In genomic region chr4:87839309-87839946, GRCh38 we compare ENCODE assay signal across 8 cellular contexts. TPM values are rescaled to one million over a fixed set of nuclear protein-coding genes. Genes with fewer than 3 reads are reported as not detected.
DNase-seq lines count a peak whose midpoint lies in the region; ATAC-seq and TF ChIP-seq lines count a peak whose summit lies in the region.

No MANE protein-coding gene starts in this region.

- no peak overlapping the region for H2AFZ ChIP-seq in fibroblast of lung (ENCODE audit: low read length)

- H3K4me3 ChIP-seq in RWPE2 (ENCODE audit: severe bottlenecking) (no peak overlapping the region), fibroblast of lung (replicated peaks in 1 of 4; ENCODE audit: control extremely low read depth in 1 of 4, insufficient read depth in 1 of 4, low read depth in 3 of 4, low read length in 4 of 4) (no peak overlapping the region), neutrophil (ENCODE audit: low read depth in 1 of 2, low read length in 1 of 2) (no peak overlapping the region)

- no peaks in the 10 kb centered on the region for H4K20me1 ChIP-seq in fibroblast of lung (ENCODE audit: control insufficient read depth, extremely low read depth, insufficient read depth, low read length)

- H3K4me2 ChIP-seq in fibroblast of lung (ENCODE audit: extremely low read depth, insufficient read depth, low read length), result no peak overlapping the region

- no peaks in the 10 kb centered on the region for H3K79me2 ChIP-seq in fibroblast of lung (ENCODE audit: control insufficient read depth, insufficient read depth, low read length)

- ATAC-seq in Right ventricle myocardium inferior, result peak; percentile 56
- ATAC-seq in HG02981 (IDR thresholded peaks at IDR 0.05; ENCODE audit: unreplicated experiment), result peak; percentile 84
- ATAC-seq in RWPE2 (ENCODE audit: low read depth), result no peak
- ATAC-seq in GM18858 (IDR thresholded peaks at IDR 0.05; ENCODE audit: unreplicated experiment), result no peak

- DNase-seq in Right ventricle myocardium inferior (ENCODE audit: missing footprints) (peak; percentile 73), cardiac septum (ENCODE audit: low spot score) (no peak), RWPE2 (ENCODE audit: low spot score) (no peak), fibroblast of lung (ENCODE audit: low read depth in 2 of 2) (peak; percentile 37 to 65)
- DNase-seq in activated CD8-positive, alpha-beta memory T cell treated with anti-CD3 and anti-CD28 coated beads, Interleukin-2, amount 50 U/mL, for 4 hours, result no peak

- H3K36me3 ChIP-seq in RWPE2 (ENCODE audit: low read depth), result no peaks in the 10 kb centered on the region
- H3K36me3 ChIP-seq in fibroblast of lung (ENCODE audit: control insufficient read depth, insufficient read depth, low read length), result no peaks in the 10 kb centered on the region
- no peaks in the 10 kb centered on the region for H3K36me3 ChIP-seq in neutrophil

- H3K4me1 ChIP-seq in RWPE2 (ENCODE audit: insufficient read depth, poor library complexity, severe bottlenecking) (peaks cover 5% of the 10 kb centered on the region), fibroblast of lung (ENCODE audit: control insufficient read depth, extremely low read depth, insufficient read depth, low read length) (no peaks in the 10 kb centered on the region), neutrophil (ENCODE audit: control insufficient read depth in 1 of 2, insufficient read depth in 1 of 2, low read depth in 1 of 2, low read length in 1 of 2) (no peaks in the 10 kb centered on the region)

- H3K27ac ChIP-seq in RWPE2 (ENCODE audit: poor library complexity, severe bottlenecking), result no peak overlapping the region
- no peak overlapping the region for H3K27ac ChIP-seq in fibroblast of lung (ENCODE audit: insufficient read depth, low read length)
- H3K27ac ChIP-seq in neutrophil, result no peak overlapping the region

- intact Hi-C loops in Right ventricle myocardium inferior (cut with DNase I) (loop anchor here (2.0 kb wide), 2 partner anchors 161 to 295 kb away; no protein-coding TSS in a partner anchor), cardiac septum (cut with DNase I) (loop anchor here (1.0 kb wide), 1 partner anchor 160 kb away; no protein-coding TSS in a partner anchor)

- H3K9me3 ChIP-seq in RWPE2 (ENCODE audit: severe bottlenecking) (no peaks in the 10 kb centered on the region), fibroblast of lung (ENCODE audit: control insufficient read depth, insufficient read depth, low read depth, low read length) (no peaks in the 10 kb centered on the region), neutrophil (no peaks in the 10 kb centered on the region)

- H3K9ac ChIP-seq in fibroblast of lung (ENCODE audit: insufficient read depth, low read length), result no peak overlapping the region

- H3K27me3 ChIP-seq in RWPE2 (ENCODE audit: insufficient read depth, poor library complexity, severe bottlenecking) (no peaks in the 10 kb centered on the region), fibroblast of lung (ENCODE audit: control insufficient read depth, insufficient read depth, low read length) (no peaks in the 10 kb centered on the region), neutrophil (peaks cover 10% of the 10 kb centered on the region)

- TF ChIP-seq CTCF in RWPE2 (IDR thresholded peaks at IDR 0.05; ENCODE audit: poor library complexity, severe bottlenecking) (peak; percentile 82), fibroblast of lung (conservative IDR thresholded peaks at IDR 0.05 in 1 of 2, IDR thresholded peaks at IDR 0.05 in 1 of 2; ENCODE audit: low read depth in 1 of 2, low read length in 2 of 2) (peak; percentile 70 to 76), neutrophil (IDR thresholded peaks at IDR 0.05) (peak; percentile 53)

RNA-seq across cellular contexts. Expression of gene MEPE, which starts 6.7 kb away (rescaled TPM):
- total RNA-seq in Right ventricle myocardium inferior (not detected), cardiac septum (not detected), fibroblast of lung (not detected in 2 replicates)
- not detected in 2 replicates for polyA plus RNA-seq in fibroblast of lung
- polyA plus RNA-seq in fibroblast of lung (2012), result not detected in 2 replicates
- not detected in 2 replicates for polyA minus RNA-seq in fibroblast of lung (ENCODE audit: low replicate concordance)

RNA-seq across cellular contexts. Expression of gene IBSP, which starts 40.1 kb away (rescaled TPM):
- total RNA-seq in Right ventricle myocardium inferior (not detected), cardiac septum (not detected), fibroblast of lung (not detected in 2 replicates)
- polyA plus RNA-seq in fibroblast of lung, result not detected in 2 replicates
- not detected in 2 replicates for polyA plus RNA-seq in fibroblast of lung (2012)
- not detected in 2 replicates for polyA minus RNA-seq in fibroblast of lung (ENCODE audit: low replicate concordance)

Comparison
In these comparisons a context has a peak if more than half of its experiments do, and no peak if none do; other contexts are left out.
1. DNase-seq: peak in Right ventricle myocardium inferior (single experiment) and fibroblast of lung (2 of 2); none in cardiac septum (single experiment), RWPE2 (single experiment) and activated CD8-positive, alpha-beta memory T cell treated with anti-CD3 and anti-CD28 coated beads, Interleukin-2, amount 50 U/mL, for 4 hours (single experiment).
2. ATAC-seq: peak in Right ventricle myocardium inferior (single experiment) and HG02981 (single experiment); none in RWPE2 (single experiment) and GM18858 (single experiment).
3. Peak in every context shown above with its lines, with median percentiles within 50 percentile points of each other: CTCF ChIP-seq.